In the genomic region with DNA sequence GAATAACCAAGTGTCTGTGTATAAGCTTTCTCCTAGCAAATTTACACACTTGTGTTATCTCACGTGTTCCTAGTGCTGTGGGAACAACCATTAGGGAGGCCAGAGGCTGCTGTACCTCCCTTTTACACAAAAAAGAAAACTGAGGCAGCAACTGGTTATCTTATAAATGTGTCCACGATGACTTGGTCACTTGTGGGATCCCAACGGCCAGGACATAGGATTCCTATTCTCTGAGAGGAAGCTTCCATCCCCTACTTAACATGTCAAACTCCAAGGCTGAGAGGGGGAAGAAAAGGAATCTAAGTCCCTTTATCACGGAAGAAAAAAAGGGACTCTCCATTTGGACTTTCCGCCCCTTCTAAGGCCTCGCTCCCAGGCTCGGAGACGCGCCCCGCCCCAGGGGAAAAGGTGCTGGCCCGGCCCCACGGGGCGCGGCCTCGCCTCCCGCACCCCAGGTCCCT, we compare ENCODE assay signal across 8 cellular contexts. TPM values are rescaled to one million over a fixed set of nuclear protein-coding genes. Genes with fewer than 3 reads are reported as not detected.
DNase-seq lines count a peak whose midpoint lies in the region; ATAC-seq and TF ChIP-seq lines count a peak whose summit lies in the region.

No MANE protein-coding gene starts in this region.

- TF ChIP-seq CTCF in GM10248 (IDR thresholded peaks at IDR 0.05; ENCODE audit: control extremely low read depth, extremely low read depth, low read depth, missing control alignments): no peak

- no peaks in the 10 kb centered on the region for H3K27me3 Mint-ChIP-seq in memory B cell

- POLR2A ChIA-PET in GM10248 (lab: Yijun Ruan, JAX): interaction anchor here (1.0 kb wide), 1 partner anchor 23 kb away, joined by 4 read pairs; no protein-coding TSS in a partner anchor

- ATAC-seq in GM21529 (IDR thresholded peaks at IDR 0.05; ENCODE audit: unreplicated experiment) (peak; percentile 82), memory B cell (ENCODE audit: low read depth) (no peak), GM18873 (IDR thresholded peaks at IDR 0.05; ENCODE audit: low FRiP score, unreplicated experiment) (no peak)

- H3K36me3 ChIP-seq in urinary bladder (ENCODE audit: insufficient read depth): no peaks in the 10 kb centered on the region

- H3K4me1 ChIP-seq in urinary bladder (ENCODE audit: insufficient read depth): no peaks in the 10 kb centered on the region

- H3K4me1 Mint-ChIP-seq in memory B cell: peaks cover 10% of the 10 kb centered on the region

- TF ChIP-seq RAD21 in Ishikawa (IDR thresholded peaks at IDR 0.05; ENCODE audit: low read depth): no peak

- CTCF ChIA-PET in GM10248 (lab: Yijun Ruan, JAX): interaction anchor here (0.8 to 2.2 kb wide), 22 partner anchors 8 to 353 kb away, joined by 3 to 12 read pairs (median 4); no protein-coding TSS in a partner anchor

- 3% methylated on average over 16 of the region's 16 CpGs for WGBS in urinary bladder

- peak overlapping the region; percentile 88 for H3K4me3 Mint-ChIP-seq in memory B cell

- H3K27ac Mint-ChIP-seq in memory B cell: peak overlapping the region; percentile 97

- no peaks in the 10 kb centered on the region for H3K36me3 Mint-ChIP-seq in memory B cell

- H3K27ac ChIP-seq in caudate nucleus (ENCODE audit: low read depth, low read length): peak overlapping the region; percentile 99
- H3K27ac ChIP-seq in urinary bladder (ENCODE audit: low read depth): peak overlapping the region; percentile 98

- H3K9me3 Mint-ChIP-seq in memory B cell: no peaks in the 10 kb centered on the region

- no peak for TF ChIP-seq EP300 in Ishikawa (IDR thresholded peaks at IDR 0.05; ENCODE audit: borderline replicate concordance)

- H3K4me3 ChIP-seq in urinary bladder (ENCODE audit: low read depth, low read length): peak overlapping the region; percentile 48

- DNase-seq in GM10248 (ENCODE audit: extremely low spot score) (peak; percentile 89), caudate nucleus (lab: John Stamatoyannopoulos, UW) (peak in 3 of 61 donors; percentile 33 to 57 (median 37)), memory B cell (ENCODE audit: low spot score in 2 of 2) (no peak)
- no peak for DNase-seq in stimulated activated CD4-positive, alpha-beta T cell treated with anti-CD3 and anti-CD28 coated beads, Interleukin-2, amount 100 ng/mL, for 48 hours

TF ChIP-seq in Ishikawa, 13 proteins besides CTCF, POLR2A, EP300 and RAD21:
- TF ChIP-seq, protein P1, sequence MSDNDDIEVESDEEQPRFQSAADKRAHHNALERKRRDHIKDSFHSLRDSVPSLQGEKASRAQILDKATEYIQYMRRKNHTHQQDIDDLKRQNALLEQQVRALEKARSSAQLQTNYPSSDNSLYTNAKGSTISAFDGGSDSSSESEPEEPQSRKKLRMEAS (IDR thresholded peaks at IDR 0.05): no peak
- TF ChIP-seq TCF12 (IDR thresholded peaks at IDR 0.05; ENCODE audit: low read depth) (0 out of 2 replicates have a peak, but pooled peaks have one; percentile 44), CEBPB (IDR thresholded peaks at IDR 0.05) (no peak), ZBTB7A (IDR thresholded peaks at IDR 0.05; ENCODE audit: low read depth) (no peak), FOXM1 (IDR thresholded peaks at IDR 0.05; ENCODE audit: borderline replicate concordance, low read depth) (no peak)

RNA-seq across cellular contexts. Expression of a gene that starts 0.4 kb away (rescaled TPM):
- total RNA-seq in urinary bladder: 8.6 TPM
- polyA plus RNA-seq in urinary bladder: 11.5 TPM
